ENCODE assay signal across 1 cellular context in the genomic region with DNA sequence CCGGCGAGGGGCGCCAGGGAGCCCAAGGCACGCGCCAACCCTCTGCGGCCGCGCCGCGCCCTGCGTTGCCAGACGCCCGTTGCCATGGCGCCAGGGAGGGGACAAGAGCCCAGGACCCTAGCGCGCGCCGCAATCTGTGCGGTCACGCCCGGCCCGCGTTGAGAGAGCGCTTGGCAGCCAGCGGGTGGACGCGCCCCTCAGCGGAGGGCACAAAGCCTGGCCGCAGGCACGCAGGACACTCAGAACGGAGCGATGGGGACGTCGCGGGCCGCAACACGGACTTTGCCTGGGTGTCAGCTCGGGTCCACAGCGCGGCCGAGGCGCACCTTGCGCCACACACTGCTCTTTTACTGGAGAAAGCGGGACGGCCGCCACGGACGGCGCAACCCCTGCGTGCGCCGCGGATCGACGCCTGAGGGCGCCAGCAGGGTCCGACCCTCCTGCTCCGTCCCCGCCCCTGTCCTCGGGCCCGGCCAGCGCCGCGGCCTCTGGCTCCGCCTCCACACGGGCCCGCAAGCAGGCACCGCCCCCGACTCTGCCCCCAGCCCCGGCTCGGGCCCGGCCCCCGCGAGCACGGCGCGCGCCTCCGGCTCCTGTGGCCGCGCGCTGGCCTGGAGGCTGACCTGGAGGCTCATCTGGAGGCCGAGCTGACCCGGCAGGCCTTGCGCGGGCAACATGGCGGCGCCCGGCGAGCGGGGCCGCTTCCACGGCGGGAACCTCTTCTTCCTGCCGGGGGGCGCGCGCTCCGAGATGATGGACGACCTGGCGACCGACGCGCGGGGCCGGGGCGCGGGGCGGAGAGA.
TF ChIP-seq lines count a peak whose summit lies in the region.

Gene GFER (plus strand): TSS at position 650 of the 803 bp plus-strand sequence. CDS start 26 bp downstream, at position 676.

TF ChIP-seq in neural cell, 6 proteins besides CTCF, POLR2A, EP300 and RAD21 (continued from another document):
- TF ChIP-seq REST (IDR thresholded peaks at IDR 0.05; ENCODE audit: borderline replicate concordance) (peak; percentile 50), POLR2AphosphoS5 (IDR thresholded peaks at IDR 0.05) (peak; percentile 62), MXI1 (conservative IDR thresholded peaks at IDR 0.05; ENCODE audit: poor library complexity, severe bottlenecking) (peak; percentile 69), EZH2 (IDR thresholded peaks at IDR 0.05; ENCODE audit: borderline replicate concordance, insufficient read depth, low read length, poor library complexity, severe bottlenecking) (no peak)
